1 cellular context compared by ENCODE assay signal in genomic region chr20:23391707-23392310, GRCh38.
TF ChIP-seq lines count a peak whose summit lies in the region.

No MANE protein-coding gene starts in this region.

TF ChIP-seq in GM23338, 12 proteins besides CTCF, POLR2A, EP300 and RAD21:
- TF ChIP-seq EZH2 (IDR thresholded peaks at IDR 0.05; ENCODE audit: low read depth, unreplicated experiment), result no peak
- TF ChIP-seq ZNF114 (CRISPR knock-in tag; IDR thresholded peaks at IDR 0.05), result no peak
- TF ChIP-seq NANOG (IDR thresholded peaks at IDR 0.05; ENCODE audit: borderline replicate concordance), result no peak
- TF ChIP-seq EZH2phosphoT487 (IDR thresholded peaks at IDR 0.05; ENCODE audit: unreplicated experiment), result no peak
- no peak for TF ChIP-seq REST (IDR thresholded peaks at IDR 0.05; ENCODE audit: unreplicated experiment)
- TF ChIP-seq STAT1 (IDR thresholded peaks at IDR 0.05; ENCODE audit: unreplicated experiment), result no peak
- TF ChIP-seq POLR2AphosphoS5 (IDR thresholded peaks at IDR 0.05; ENCODE audit: low read depth), result no peak
TF ChIP-seq in GM23338: peak in this region for 0.
